ENCODE assay signal across 18 cellular contexts in genomic region chr14:67999290-67999689, GRCh38.
DNase-seq lines count a peak whose midpoint lies in the region; ATAC-seq, FAIRE-seq and TF ChIP-seq lines count a peak whose summit lies in the region.
"Had no signal": no experiment of that assay in that cellular context is flagged by ENCODE, and none has a peak within 500 bp of the region (broad histone marks: within the 10 kb centered on the region; RNA-seq: fewer than 3 reads in every experiment).

No MANE protein-coding gene starts in this region.

- H3K36me3 ChIP-seq in osteoblast (ENCODE audit: insufficient read depth, low read length) (no peaks in the 10 kb centered on the region), H7 (replicated peaks; ENCODE audit: control insufficient read depth, insufficient read depth, low read length) (no peaks in the 10 kb centered on the region), colonic mucosa (no peaks in the 10 kb centered on the region), heart right ventricle (no peaks in the 10 kb centered on the region)
- H3K36me3 ChIP-seq: neutrophil, tibial nerve had no signal

- H3K79me2 ChIP-seq in osteoblast (ENCODE audit: insufficient read depth, low read length): no peaks in the 10 kb centered on the region

- no peaks in the 10 kb centered on the region for H4K20me1 ChIP-seq in osteoblast (ENCODE audit: insufficient read depth, low read length)

- H3K4me3 ChIP-seq in osteoblast (ENCODE audit: insufficient read depth, low read length) (no peak overlapping the region), H7 (ENCODE audit: insufficient read depth, low read depth, low read length) (no peak overlapping the region), colonic mucosa (no peak overlapping the region), heart right ventricle (no peak overlapping the region)
- H3K4me3 ChIP-seq: tibial nerve had no signal

- H3K27ac ChIP-seq in osteoblast (ENCODE audit: low read depth, low read length): peak overlapping the region; percentile 82
- H3K27ac ChIP-seq in colonic mucosa: no peak overlapping the region
- H3K27ac ChIP-seq in heart right ventricle: peak overlapping the region in 1 of 10 donors; percentile 41
- H3K27ac ChIP-seq: neutrophil had no signal

- H3K9me3 ChIP-seq in osteoblast (ENCODE audit: low read depth, low read length): no peaks in the 10 kb centered on the region
- no peaks in the 10 kb centered on the region for H3K9me3 ChIP-seq in colonic mucosa
- H3K9me3 ChIP-seq in heart right ventricle: peaks cover 0 to 9% (median 7%) of the 10 kb centered on the region in 11 donors
- H3K9me3 ChIP-seq: neutrophil had no signal

- H3K4me1 ChIP-seq in osteoblast (ENCODE audit: insufficient read depth, low read length) (peaks cover 16% of the 10 kb centered on the region), colonic mucosa (no peaks in the 10 kb centered on the region), heart right ventricle (peaks cover 0 to 6% (median 0%) of the 10 kb centered on the region in 9 donors)

- WGBS in heart right ventricle, 2 donors: 1 to 79% methylated on average over 1 of the region's 1 CpG

- no peak for FAIRE-seq in frontal cortex (lab: Jason Lieb, UNC)
- FAIRE-seq: GM12892 had no signal

- H3K27me3 ChIP-seq in osteoblast (ENCODE audit: insufficient read depth, low read length) (no peaks in the 10 kb centered on the region), H7 (ENCODE audit: control insufficient read depth, insufficient read depth, low read length) (no peaks in the 10 kb centered on the region), colonic mucosa (no peaks in the 10 kb centered on the region), heart right ventricle (no peaks in the 10 kb centered on the region)
- H3K27me3 ChIP-seq: neutrophil, tibial nerve had no signal

- no peak overlapping the region for H3K9ac ChIP-seq in colonic mucosa (ENCODE audit: low read depth in 2 of 2, low read length in 2 of 2)

- peak; percentile 45 for ATAC-seq in esophagus mucosa
- ATAC-seq in heart right ventricle: no peak
- ATAC-seq: left ventricle myocardium superior, T-helper 17 cell had no signal

- no peak for TF ChIP-seq CTCF in osteoblast (IDR thresholded peaks at IDR 0.05; ENCODE audit: extremely low read depth, low read depth, low read length)
- no peak for TF ChIP-seq CTCF in colonic mucosa (IDR thresholded peaks at IDR 0.05)
- no peak for TF ChIP-seq CTCF in heart right ventricle (IDR thresholded peaks at IDR 0.05)

- no peak overlapping the region for H2AFZ ChIP-seq in osteoblast (ENCODE audit: low read length)

- peak; percentile 30 for DNase-seq in COLO829 (ENCODE audit: low spot score)
- peak; percentile 65 for DNase-seq in RPMI7951 (ENCODE audit: low read depth)
- no peak for DNase-seq in osteoblast (ENCODE audit: insufficient read length, low spot score, missing footprints)
- DNase-seq in H7: no peak
- DNase-seq in colonic mucosa: no peak
- no peak for DNase-seq in frontal cortex (ENCODE audit: low spot score in 2 of 2)
- no peak for DNase-seq in heart right ventricle
- DNase-seq: activated CD4-positive, alpha-beta T cell treated with anti-CD3 and anti-CD28 coated beads, Interleukin-2, amount 10 ng/mL, durations not matched to agents 7 days and 5 days; activated T-cell treated with anti-CD3 and anti-CD28 coated beads, Interleukin-2, amount 50 U/mL, for 48 hours; DND-41; effector CD8-positive, alpha-beta T cell; left ventricle myocardium superior; stimulated activated CD8-positive, alpha-beta memory T cell treated with anti-CD3 and anti-CD28 coated beads, Interleukin-4, amount 100 ng/mL, for 48 hours; T-helper 17 cell had no signal

- H3K4me2 ChIP-seq in osteoblast (ENCODE audit: insufficient read depth, low read length): peak overlapping the region; percentile 76

- intact Hi-C loops in colonic mucosa (cut with DNase I): no loop called here
- intact Hi-C loops in heart right ventricle (cut with DNase I): no loop called here

Comparison
In these comparisons a context has a peak if more than half of its experiments do, and no peak if none do; other contexts are left out.
1. DNase-seq: peak in COLO829 (single experiment) and RPMI7951 (single experiment); none in osteoblast (single experiment), H7 (single experiment), colonic mucosa (single experiment), frontal cortex (0 of 2) and heart right ventricle (0 of 2).